In genomic region chr20:35269055-35269781, GRCh38 we compare ENCODE assay signal across 8 cellular contexts. TPM values are rescaled to one million over a fixed set of nuclear protein-coding genes. Genes with fewer than 3 reads are reported as not detected.
DNase-seq lines count a peak whose midpoint lies in the region; ATAC-seq and TF ChIP-seq lines count a peak whose summit lies in the region.

No MANE protein-coding gene starts in this region.

- no peaks in the 10 kb centered on the region for H3K9me3 ChIP-seq in RWPE2 (ENCODE audit: severe bottlenecking)
- H3K9me3 ChIP-seq in right atrium auricular region, result no peaks in the 10 kb centered on the region

- H3K4me3 ChIP-seq in RWPE2 (ENCODE audit: severe bottlenecking) (no peak overlapping the region), right atrium auricular region (no peak overlapping the region)

- no peaks in the 10 kb centered on the region for H3K27me3 ChIP-seq in RWPE2 (ENCODE audit: insufficient read depth, poor library complexity, severe bottlenecking)
- no peaks in the 10 kb centered on the region for H3K27me3 ChIP-seq in right atrium auricular region

- H3K4me1 ChIP-seq in RWPE2 (ENCODE audit: insufficient read depth, poor library complexity, severe bottlenecking) (peaks cover 1% of the 10 kb centered on the region), right atrium auricular region (peaks cover 0 to under 1% of the 10 kb centered on the region in 2 donors)

- DNase-seq in DMS53 (lab: John Stamatoyannopoulos, UW), result peak; percentile 71
- peak; percentile 76 for DNase-seq in HT1080 (ENCODE audit: low read depth)
- DNase-seq in RWPE2 (ENCODE audit: low spot score), result peak; percentile 88
- DNase-seq in right atrium auricular region (ENCODE audit: low spot score), result no peak
- DNase-seq in retina, result peak; percentile 76

- H3K27ac ChIP-seq in RWPE2 (ENCODE audit: poor library complexity, severe bottlenecking) (no peak overlapping the region), angular gyrus (ENCODE audit: low read depth, low read length) (peak overlapping the region; percentile 30), right atrium auricular region (no peak overlapping the region)

- H3K36me3 ChIP-seq in RWPE2 (ENCODE audit: low read depth) (no peaks in the 10 kb centered on the region), right atrium auricular region (peaks cover 28% of the 10 kb centered on the region)

- TF ChIP-seq CTCF in RWPE2 (IDR thresholded peaks at IDR 0.05; ENCODE audit: poor library complexity, severe bottlenecking) (peak; percentile 100), right atrium auricular region (IDR thresholded peaks at IDR 0.05) (peak; percentile 55 to 79)

- peak; percentile 66 for ATAC-seq in RWPE2 (ENCODE audit: low read depth)
- no peak for ATAC-seq in HG03175 (IDR thresholded peaks at IDR 0.05; ENCODE audit: unreplicated experiment)
- ATAC-seq in HG02884 (IDR thresholded peaks at IDR 0.05; ENCODE audit: unreplicated experiment), result no peak

RNA-seq across cellular contexts. Expression of gene MMP24OS, which starts 8.7 kb away (rescaled TPM):
- total RNA-seq in HT1080 (2014; rRNA removed; shearing (Covaris generic)), result 26.4 and 38.1 TPM in 2 replicates
- 48.7 and 61.6 TPM in 2 replicates for polyA plus RNA-seq in HT1080 (2015; cell fraction: cytosol; rRNA removed)
- 43.3 and 52.6 TPM in 2 replicates for polyA plus RNA-seq in HT1080 (2015; cell fraction: nucleus; rRNA removed)
- total RNA-seq in right atrium auricular region, result 10 to 100 TPM; 11.9 to 24.2 TPM

RNA-seq across cellular contexts. Expression of gene EIF6, which starts 15.4 kb away (rescaled TPM):
- total RNA-seq in HT1080 (2014; rRNA removed; shearing (Covaris generic)), result 516 and 620 TPM in 2 replicates
- 246 and 320 TPM in 2 replicates for polyA plus RNA-seq in HT1080 (2015; cell fraction: cytosol; rRNA removed)
- polyA plus RNA-seq in HT1080 (2015; cell fraction: nucleus; rRNA removed), result 273 and 299 TPM in 2 replicates
- total RNA-seq in right atrium auricular region, result 10 to 100 TPM; 23.0 to 44.3 TPM

RNA-seq across cellular contexts. Expression of gene FAM83C, which starts 23.0 kb away (rescaled TPM):
- not detected in 2 replicates for total RNA-seq in HT1080 (2014; rRNA removed; shearing (Covaris generic))
- polyA plus RNA-seq in HT1080 (2015; cell fraction: cytosol; rRNA removed), result 0.02 TPM in 1 of 2 replicates, not detected in the other
- polyA plus RNA-seq in HT1080 (2015; cell fraction: nucleus; rRNA removed), result 0.05 TPM in 1 of 2 replicates, not detected in the other
- total RNA-seq in right atrium auricular region, result not detected

RNA-seq across cellular contexts. Expression of gene MMP24, which starts 42.7 kb away (rescaled TPM):
- 0.23 and 0.30 TPM in 2 replicates for total RNA-seq in HT1080 (2014; rRNA removed; shearing (Covaris generic))
- 0.97 and 1.1 TPM in 2 replicates for polyA plus RNA-seq in HT1080 (2015; cell fraction: cytosol; rRNA removed)
- 0.53 and 0.55 TPM in 2 replicates for polyA plus RNA-seq in HT1080 (2015; cell fraction: nucleus; rRNA removed)
- total RNA-seq in right atrium auricular region, result 1 to 10 TPM; 2.2 to 3.8 TPM

Comparison
In these comparisons a context has a peak if more than half of its experiments do, and no peak if none do; other contexts are left out.
1. RNA of gene EIF6, which starts 15.4 kb away (total RNA-seq): 516 to 620 TPM in HT1080; 23.0 to 44.3 TPM in right atrium auricular region; every median in the first group is over 10 times any median in the second.